Comparison of ENCODE assay signal across 13 cellular contexts in the genomic region with DNA sequence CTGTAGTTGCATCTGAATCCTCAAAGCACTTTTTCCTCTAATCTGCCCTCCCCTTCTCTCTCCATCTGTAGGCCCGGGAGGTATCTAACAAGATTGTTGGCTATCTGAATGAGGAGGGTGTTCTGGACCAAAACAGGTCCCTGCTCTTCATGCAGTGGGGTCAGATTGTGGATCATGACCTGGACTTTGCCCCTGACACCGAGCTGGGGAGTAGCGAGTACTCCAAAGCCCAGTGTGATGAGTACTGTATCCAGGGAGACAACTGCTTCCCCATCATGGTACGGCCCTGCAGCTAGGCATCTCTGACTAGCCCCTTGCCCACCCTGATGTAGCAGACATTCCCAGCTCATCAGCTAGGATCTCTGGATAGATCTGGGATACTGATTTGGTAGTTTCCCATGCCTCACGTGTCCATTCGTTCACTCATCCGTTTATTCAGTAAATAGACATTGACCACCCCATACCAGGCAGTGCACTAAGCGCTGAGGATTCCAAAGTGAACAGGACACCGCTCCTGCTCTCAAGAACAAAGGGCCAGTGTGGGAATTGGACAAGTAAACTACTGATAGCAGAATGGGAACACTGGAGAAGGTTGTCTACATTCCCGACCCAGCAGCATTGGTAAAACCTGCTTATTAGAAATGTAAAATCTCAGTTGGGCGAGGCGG. TPM values are rescaled to one million over a fixed set of nuclear protein-coding genes. Genes with fewer than 3 reads are reported as not detected.
A peak's percentile ranks its signal among the peaks of the same experiment; 100 is the strongest.
DNase-seq lines count a peak whose midpoint lies in the region; ATAC-seq, FAIRE-seq and TF ChIP-seq lines count a peak whose summit lies in the region.
"Had no signal": no experiment of that assay in that cellular context is flagged by ENCODE, and none has a peak within 500 bp of the region (broad histone marks: within the 10 kb centered on the region; RNA-seq: fewer than 3 reads in every experiment).

No MANE protein-coding gene starts in this region.

- no peak for TF ChIP-seq EP300 in SK-N-SH (IDR thresholded peaks at IDR 0.05; ENCODE audit: borderline replicate concordance in 1 of 2, low read depth in 1 of 2, low read length in 1 of 2)

- no peaks in the 10 kb centered on the region for H3K9me3 ChIP-seq in SK-N-SH

- no peak for DNase-seq in T-helper 2 cell treated with Interferon-gamma antibody and Interleukin-4, amounts not matched to agents 5 μg/mL and 100 μg/mL, for 36 hours (ENCODE audit: low spot score)
- DNase-seq in T-helper 2 cell (no peak), HTR-8/SVneo (ENCODE audit: insufficient read length, low spot score) (no peak), SK-N-SH (no peak), DMS79 (lab: John Stamatoyannopoulos, UW) (no peak), NCI-H146 treated with DMSO at 0.1 percent for 48 hours (lab: John Stamatoyannopoulos, UW; ENCODE audit: unreplicated experiment) (no peak)
- no peak for DNase-seq in natural killer cell treated with Interleukin-12 subunit alpha and Interleukin-12 subunit beta and Interleukin-15 and Interleukin-18, amount 100 ng/mL, for 72 hours (ENCODE audit: low spot score)

- no peak for ATAC-seq in natural killer cell treated with Interleukin-12 subunit alpha and Interleukin-12 subunit beta and Interleukin-15 and Interleukin-18, amount 100 ng/mL, for 72 hours

- no peaks in the 10 kb centered on the region for H3F3A ChIP-seq in SK-N-SH (replicated peaks; ENCODE audit: insufficient read depth)

- H3K4me3 Mint-ChIP-seq in T-helper 2 cell treated with Interferon-gamma antibody and Interleukin-4, amounts not matched to agents 5 μg/mL and 100 μg/mL, for 36 hours, result peak overlapping the region; percentile 74
- peak overlapping the region; percentile 71 to 83 (median 80) for H3K4me3 Mint-ChIP-seq in brain
- H3K4me3 Mint-ChIP-seq in natural killer cell treated with Interleukin-12 subunit alpha and Interleukin-12 subunit beta and Interleukin-15 and Interleukin-18, amount 100 ng/mL, for 72 hours, result peak overlapping the region; percentile 54

- no peaks in the 10 kb centered on the region for H3K9me3 Mint-ChIP-seq in T-helper 2 cell treated with Interferon-gamma antibody and Interleukin-4, amounts not matched to agents 5 μg/mL and 100 μg/mL, for 36 hours
- no peaks in the 10 kb centered on the region for H3K9me3 Mint-ChIP-seq in brain
- H3K9me3 Mint-ChIP-seq in natural killer cell treated with Interleukin-12 subunit alpha and Interleukin-12 subunit beta and Interleukin-15 and Interleukin-18, amount 100 ng/mL, for 72 hours, result no peaks in the 10 kb centered on the region
- H3K9me3 Mint-ChIP-seq: activated T-cell treated with anti-CD3 and anti-CD28 coated beads, Interleukin-2, amount 50 U/mL, for 72 hours had no signal

- TF ChIP-seq RAD21 in SK-N-SH (IDR thresholded peaks at IDR 0.05; ENCODE audit: low read length), result no peak

- H3K27me3 Mint-ChIP-seq in T-helper 2 cell treated with Interferon-gamma antibody and Interleukin-4, amounts not matched to agents 5 μg/mL and 100 μg/mL, for 36 hours (ENCODE audit: low read depth), result peaks cover 40% of the 10 kb centered on the region
- H3K27me3 Mint-ChIP-seq in brain, result peaks cover 73% of the 10 kb centered on the region
- H3K27me3 Mint-ChIP-seq in natural killer cell treated with Interleukin-12 subunit alpha and Interleukin-12 subunit beta and Interleukin-15 and Interleukin-18, amount 100 ng/mL, for 72 hours, result peaks cover 7 to 15% of the 10 kb centered on the region in 2 donors

- 74% methylated on average over 12 of the region's 12 CpGs for WGBS in SK-N-SH (ENCODE audit: low lambda C conversion rate)

- H3K4me2 ChIP-seq in SK-N-SH, result no peak overlapping the region

- no peaks in the 10 kb centered on the region for H3K36me3 ChIP-seq in SK-N-SH (replicated peaks in 1 of 2; ENCODE audit: control insufficient read depth in 1 of 2, insufficient read depth in 2 of 2, low read length in 1 of 2)

- H3K27ac Mint-ChIP-seq in T-helper 2 cell treated with Interferon-gamma antibody and Interleukin-4, amounts not matched to agents 5 μg/mL and 100 μg/mL, for 36 hours, result no peak overlapping the region
- H3K27ac Mint-ChIP-seq in brain, result peak overlapping the region in 1 of 5 experiments; percentile 10
- H3K27ac Mint-ChIP-seq in natural killer cell treated with Interleukin-12 subunit alpha and Interleukin-12 subunit beta and Interleukin-15 and Interleukin-18, amount 100 ng/mL, for 72 hours, result peak overlapping the region in 1 of 2 donors; percentile 27
- H3K27ac Mint-ChIP-seq: activated T-cell treated with anti-CD3 and anti-CD28 coated beads, Interleukin-2, amount 50 U/mL, for 72 hours had no signal

- no peaks in the 10 kb centered on the region for H3K9me2 ChIP-seq in SK-N-SH

- CTCF ChIA-PET in SK-N-SH (lab: Yijun Ruan, JAX), result interaction anchor here (0.6 to 4.7 kb wide), 64 partner anchors 8 to 1057 kb away, joined by 3 to 73 read pairs (median 6); partner anchors contain the start of genes LPO, MKS1, OR4D1 and RNF43

- POLR2A ChIA-PET in SK-N-SH (lab: Yijun Ruan, JAX), result interaction anchor here (0.6 kb wide), 1 partner anchor 257 kb away, joined by 3 read pairs; no protein-coding TSS in a partner anchor

- H3K9ac ChIP-seq in SK-N-SH, result no peak overlapping the region

- H3K4me3 ChIP-seq in SK-N-SH (ENCODE audit: low read depth in 2 of 2, low read length in 1 of 2), result no peak overlapping the region

- peaks cover 16% of the 10 kb centered on the region for H3K4me1 Mint-ChIP-seq in T-helper 2 cell treated with Interferon-gamma antibody and Interleukin-4, amounts not matched to agents 5 μg/mL and 100 μg/mL, for 36 hours (ENCODE audit: low read depth)
- H3K4me1 Mint-ChIP-seq in brain, result peaks cover 7% of the 10 kb centered on the region
- H3K4me1 Mint-ChIP-seq in natural killer cell treated with Interleukin-12 subunit alpha and Interleukin-12 subunit beta and Interleukin-15 and Interleukin-18, amount 100 ng/mL, for 72 hours (ENCODE audit: low read depth in 2 of 2), result peaks cover 16 to 19% of the 10 kb centered on the region in 2 donors

- peak; percentile 42 for FAIRE-seq in HTR-8/SVneo (lab: Jason Lieb, UNC)
- FAIRE-seq: A549 had no signal

- H3K27me3 ChIP-seq in SK-N-SH (ENCODE audit: insufficient read depth), result peaks cover 69% of the 10 kb centered on the region

- no peaks in the 10 kb centered on the region for H3K79me2 ChIP-seq in SK-N-SH (ENCODE audit: insufficient read depth)

- H3K4me1 ChIP-seq in SK-N-SH (ENCODE audit: control insufficient read depth in 1 of 2, insufficient read depth in 2 of 2, low read depth in 1 of 2, low read length in 1 of 2), result peaks cover 0 to 8% of the 10 kb centered on the region in 2 experiments; a peak in 1 of 4 replicates

- TF ChIP-seq CTCF in brain (conservative IDR thresholded peaks at IDR 0.05), result no peak
- no peak for TF ChIP-seq CTCF in SK-N-SH (IDR thresholded peaks at IDR 0.05)

- H4K20me1 ChIP-seq in SK-N-SH (ENCODE audit: insufficient read depth), result no peaks in the 10 kb centered on the region

- no peak overlapping the region for H3K27ac ChIP-seq in SK-N-SH (ENCODE audit: low read depth in 2 of 2, low read length in 1 of 2)

- no peak overlapping the region for H2AFZ ChIP-seq in SK-N-SH (ENCODE audit: low read depth)

- H3K36me3 Mint-ChIP-seq in T-helper 2 cell treated with Interferon-gamma antibody and Interleukin-4, amounts not matched to agents 5 μg/mL and 100 μg/mL, for 36 hours (ENCODE audit: low read depth), result no peaks in the 10 kb centered on the region
- H3K36me3 Mint-ChIP-seq in brain, result no peaks in the 10 kb centered on the region
- H3K36me3 Mint-ChIP-seq in natural killer cell treated with Interleukin-12 subunit alpha and Interleukin-12 subunit beta and Interleukin-15 and Interleukin-18, amount 100 ng/mL, for 72 hours, result no peaks in the 10 kb centered on the region

TF ChIP-seq in SK-N-SH, 30 proteins besides CTCF, POLR2A, EP300 and RAD21 (continues in another document):
- TF ChIP-seq RCOR1 (IDR thresholded peaks at IDR 0.05; ENCODE audit: low read length) (no peak), EZH2phosphoT487 (IDR thresholded peaks at IDR 0.05; ENCODE audit: borderline replicate concordance, low read depth) (no peak), RXRA (IDR thresholded peaks at IDR 0.05; ENCODE audit: borderline replicate concordance, low read depth) (no peak), POLR2AphosphoS5 (IDR thresholded peaks at IDR 0.05; ENCODE audit: low read depth, low read length) (no peak), MXI1 (IDR thresholded peaks at IDR 0.05; ENCODE audit: low read depth, low read length) (no peak), TCF12 (IDR thresholded peaks at IDR 0.05) (no peak), TAF1 (IDR thresholded peaks at IDR 0.05; ENCODE audit: borderline replicate concordance, low read depth, low read length) (no peak), JUND (IDR thresholded peaks at IDR 0.05) (no peak)
- TF ChIP-seq, protein P1, sequence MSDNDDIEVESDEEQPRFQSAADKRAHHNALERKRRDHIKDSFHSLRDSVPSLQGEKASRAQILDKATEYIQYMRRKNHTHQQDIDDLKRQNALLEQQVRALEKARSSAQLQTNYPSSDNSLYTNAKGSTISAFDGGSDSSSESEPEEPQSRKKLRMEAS (IDR thresholded peaks at IDR 0.05; ENCODE audit: low read depth), result no peak

RNA-seq across cellular contexts. Expression of gene LPO, which starts 12.1 kb away (rescaled TPM):
- 0.20 TPM for polyA plus RNA-seq in brain (ENCODE audit: insufficient read depth, low read depth, low replicate concordance)
- not detected for total RNA-seq in natural killer cell treated with Interleukin-12 subunit alpha and Interleukin-12 subunit beta and Interleukin-15 and Interleukin-18, amount 100 ng/mL, for 72 hours
- polyA plus RNA-seq in SK-N-SH (2012; rRNA removed), result 0.02 TPM in 1 of 2 replicates, not detected in the other
- polyA plus RNA-seq in SK-N-SH (2012; cell fraction: cytosol; rRNA removed), result 0.05 TPM in 1 of 2 replicates, not detected in the other
- not detected in 2 replicates for polyA plus RNA-seq in SK-N-SH (2012; cell fraction: nucleus; rRNA removed)
- total RNA-seq: left ventricle myocardium superior, urinary bladder had no signal
- polyA plus RNA-seq: A549, neural cell, urinary bladder had no signal

RNA-seq across cellular contexts. Expression of gene MPO, which starts 30.3 kb away (rescaled TPM):
- polyA plus RNA-seq in brain (ENCODE audit: insufficient read depth, low read depth, low replicate concordance) (0.88 TPM), SK-N-SH (2012; rRNA removed) (not detected in 2 replicates)
- total RNA-seq in natural killer cell treated with Interleukin-12 subunit alpha and Interleukin-12 subunit beta and Interleukin-15 and Interleukin-18, amount 100 ng/mL, for 72 hours, result not detected
- not detected in 2 replicates for polyA plus RNA-seq in SK-N-SH (2012; cell fraction: cytosol; rRNA removed)
- polyA plus RNA-seq in SK-N-SH (2012; cell fraction: nucleus; rRNA removed), result not detected in 2 replicates
- polyA plus RNA-seq: A549, neural cell had no signal

RNA-seq across cellular contexts. Expression of gene MKS1, which starts 31.4 kb away (rescaled TPM):
- polyA plus RNA-seq in brain (ENCODE audit: insufficient read depth, low read depth, low replicate concordance), result 20.6 TPM
- total RNA-seq in natural killer cell treated with Interleukin-12 subunit alpha and Interleukin-12 subunit beta and Interleukin-15 and Interleukin-18, amount 100 ng/mL, for 72 hours, result 10 to 100 TPM; 13.2 to 20.2 TPM
- 28.5 and 32.8 TPM in 2 replicates for polyA plus RNA-seq in SK-N-SH (2012; rRNA removed)
- polyA plus RNA-seq in SK-N-SH (2012; cell fraction: cytosol; rRNA removed), result 22.0 and 22.7 TPM in 2 replicates
- polyA plus RNA-seq in SK-N-SH (2012; cell fraction: nucleus; rRNA removed), result 61.0 and 72.2 TPM in 2 replicates

RNA-seq across cellular contexts. Expression of gene EPX, which starts 58.0 kb away (rescaled TPM):
- not detected for polyA plus RNA-seq in brain (ENCODE audit: insufficient read depth, low read depth, low replicate concordance)
- total RNA-seq in natural killer cell treated with Interleukin-12 subunit alpha and Interleukin-12 subunit beta and Interleukin-15 and Interleukin-18, amount 100 ng/mL, for 72 hours, result not detected
- 0.02 TPM in 1 of 2 replicates, not detected in the other for polyA plus RNA-seq in SK-N-SH (2012; rRNA removed)
- not detected in 2 replicates for polyA plus RNA-seq in SK-N-SH (2012; cell fraction: cytosol; rRNA removed)
- not detected in 2 replicates for polyA plus RNA-seq in SK-N-SH (2012; cell fraction: nucleus; rRNA removed)
- total RNA-seq: activated T-cell treated with anti-CD3 and anti-CD28 coated beads, Interleukin-2, amount 50 U/mL, for 72 hours; left ventricle myocardium superior had no signal
- polyA plus RNA-seq: A549, neural cell, urinary bladder had no signal
